Comparison of ENCODE assay signal across 19 cellular contexts in genomic region chr18:25825066-25825465, GRCh38.
"Had no signal": no experiment of that assay in that cellular context is flagged by ENCODE, and none has a peak within 500 bp of the region (broad histone marks: within the 10 kb centered on the region; RNA-seq: fewer than 3 reads in every experiment).

No MANE protein-coding gene starts in this region.

- DNase-seq: activated CD4-positive, alpha-beta T cell treated with anti-CD3 and anti-CD28 coated beads, Interleukin-2, amount 50 U/mL, for 1 hour; activated CD8-positive, alpha-beta memory T cell treated with anti-CD3 and anti-CD28 coated beads, Interleukin-2, amount 50 U/mL, for 4 hours; activated effector memory CD4-positive, alpha-beta T cell treated with Interleukin-2 at 50 U/mL for 16 hours; activated naive CD4-positive, alpha-beta T cell treated with anti-CD3 and anti-CD28 coated beads, Interleukin-2, amount 50 U/mL, for 16 hours; activated T-cell treated with anti-CD3 and anti-CD28 coated beads, Interleukin-2, amount 50 U/mL, for 48 hours; aorta; cerebellar nuclear complex; cortex of kidney; natural killer cell; sigmoid colon; stimulated activated naive CD8-positive, alpha-beta T cell treated with anti-CD3 and anti-CD28 coated beads, Interleukin-15, Interleukin-2, amounts not matched to agents 100 U/mL and 50 U/mL, for 24 hours; substantia nigra; T-helper 1 cell; T-helper 9 cell; tibial artery had no signal

- H3K4me3 ChIP-seq: breast epithelium, sigmoid colon, tibial artery, vagina had no signal

- H3K36me3 Mint-ChIP-seq: memory B cell, natural killer cell had no signal

- H3K4me3 Mint-ChIP-seq: memory B cell, natural killer cell had no signal

- ATAC-seq: natural killer cell; SK-N-SH treated with all-trans-retinoic acid at 6 μM for 48 hours; stimulated activated naive CD8-positive, alpha-beta T cell treated with anti-CD3 and anti-CD28 coated beads, Interleukin-15, Interleukin-2, amounts not matched to agents 100 U/mL and 50 U/mL, for 24 hours had no signal

- H3K27ac Mint-ChIP-seq: memory B cell, natural killer cell had no signal

- H3K9me3 Mint-ChIP-seq: natural killer cell had no signal

- H3K27ac ChIP-seq: breast epithelium, sigmoid colon, tibial artery, vagina had no signal

- H3K4me1 Mint-ChIP-seq: memory B cell had no signal

- H3K36me3 ChIP-seq: breast epithelium, sigmoid colon, tibial artery, vagina had no signal

- H3K4me1 ChIP-seq: breast epithelium, tibial artery, vagina had no signal

- H3K9me3 ChIP-seq: sigmoid colon, vagina had no signal

- H3K27me3 ChIP-seq: breast epithelium, sigmoid colon, tibial artery, vagina had no signal
